12 cellular contexts compared by ENCODE assay signal in the genomic region with DNA sequence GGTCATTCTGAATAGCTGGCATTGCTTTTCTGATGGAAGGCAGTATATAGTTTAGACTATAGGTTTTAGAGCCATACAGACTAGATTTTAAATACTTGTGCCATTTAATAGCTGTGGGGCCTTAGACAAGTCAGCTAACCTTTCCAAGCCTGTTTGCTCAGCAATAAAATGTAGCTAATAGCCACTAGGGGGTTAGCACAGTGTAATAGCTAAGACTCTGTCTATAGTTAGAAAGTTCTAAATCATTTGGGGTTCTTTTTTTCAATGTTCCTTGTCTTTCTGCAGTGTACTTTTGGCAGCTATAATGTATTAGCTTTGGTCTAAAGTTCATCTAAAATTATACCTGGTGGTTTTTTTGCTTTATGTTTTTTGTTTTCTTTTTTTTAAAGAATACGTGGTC. TPM values are rescaled to one million over a fixed set of nuclear protein-coding genes. Genes with fewer than 3 reads are reported as not detected.
DNase-seq lines count a peak whose midpoint lies in the region; ATAC-seq and TF ChIP-seq lines count a peak whose summit lies in the region.
"Had no signal": no experiment of that assay in that cellular context is flagged by ENCODE, and none has a peak within 500 bp of the region (broad histone marks: within the 10 kb centered on the region; RNA-seq: fewer than 3 reads in every experiment).

No MANE protein-coding gene starts in this region.

- H3F3A ChIP-seq in OCI-LY1 (ENCODE audit: insufficient read depth, low read length): peaks cover 9% of the 10 kb centered on the region; the same call in 1 of the 2 replicates

- H3K9ac ChIP-seq in OCI-LY1 (ENCODE audit: low read length) (no peak overlapping the region), endodermal cell (ENCODE audit: extremely low read depth, low read length, poor library complexity, severe bottlenecking) (no peak overlapping the region)

- no peaks in the 10 kb centered on the region for H3K79me2 ChIP-seq in OCI-LY1 (ENCODE audit: insufficient read depth, low read length)

- TF ChIP-seq CTCF in OCI-LY1 (IDR thresholded peaks at IDR 0.05; ENCODE audit: low read length): peak; percentile 20; the same call in 1 of the 2 replicates
- peak; percentile 64 for TF ChIP-seq CTCF in endodermal cell (conservative IDR thresholded peaks at IDR 0.05)
- TF ChIP-seq CTCF in right atrium auricular region (IDR thresholded peaks at IDR 0.05): peak in 1 of 2 donors; percentile 15

- no peak overlapping the region for H3K4me2 ChIP-seq in OCI-LY1 (ENCODE audit: low read length)

- no peak overlapping the region for H3K4me3 ChIP-seq in OCI-LY1 (ENCODE audit: low read depth, low read length, poor library complexity, severe bottlenecking)
- H3K4me3 ChIP-seq in endodermal cell (ENCODE audit: low read length): no peak overlapping the region
- H3K4me3 ChIP-seq in right atrium auricular region: no peak overlapping the region
- H3K4me3 ChIP-seq: HAP-1, sigmoid colon had no signal

- H3K4me1 ChIP-seq in OCI-LY1 (ENCODE audit: insufficient read depth, low read length, severe bottlenecking) (no peaks in the 10 kb centered on the region), endodermal cell (ENCODE audit: control insufficient read depth, insufficient read depth, low read length) (peaks cover 6% of the 10 kb centered on the region), right atrium auricular region (no peaks in the 10 kb centered on the region)
- H3K4me1 ChIP-seq: HAP-1, sigmoid colon had no signal

- no peaks in the 10 kb centered on the region for H3K9me3 Mint-ChIP-seq in stimulated activated naive CD8-positive, alpha-beta T cell treated with anti-CD3 and anti-CD28 coated beads, Interleukin-15, amount 100 ng/mL, for 72 hours
- H3K9me3 Mint-ChIP-seq in endodermal cell: no peaks in the 10 kb centered on the region

- peaks cover 6% of the 10 kb centered on the region for H3K4me1 Mint-ChIP-seq in stimulated activated naive CD8-positive, alpha-beta T cell treated with anti-CD3 and anti-CD28 coated beads, Interleukin-15, amount 100 ng/mL, for 72 hours
- peaks cover 18% of the 10 kb centered on the region for H3K4me1 Mint-ChIP-seq in endodermal cell

- no peak overlapping the region for H3K27ac ChIP-seq in OCI-LY1 (ENCODE audit: low read depth, low read length, poor library complexity, severe bottlenecking)
- no peak overlapping the region for H3K27ac ChIP-seq in endodermal cell (ENCODE audit: low read depth, low read length)
- H3K27ac ChIP-seq in right atrium auricular region: no peak overlapping the region
- H3K27ac ChIP-seq: sigmoid colon had no signal

- no peaks in the 10 kb centered on the region for H3K27me3 Mint-ChIP-seq in stimulated activated naive CD8-positive, alpha-beta T cell treated with anti-CD3 and anti-CD28 coated beads, Interleukin-15, amount 100 ng/mL, for 72 hours
- no peaks in the 10 kb centered on the region for H3K27me3 Mint-ChIP-seq in endodermal cell (ENCODE audit: insufficient read depth)

- H3K36me3 ChIP-seq in OCI-LY1 (ENCODE audit: insufficient read depth, low read length) (peaks cover 94% of the 10 kb centered on the region), endodermal cell (ENCODE audit: control insufficient read depth, insufficient read depth, low read length) (peaks cover 90% of the 10 kb centered on the region), right atrium auricular region (peaks cover 73% of the 10 kb centered on the region)

- no peak overlapping the region for H3K27ac Mint-ChIP-seq in stimulated activated naive CD8-positive, alpha-beta T cell treated with anti-CD3 and anti-CD28 coated beads, Interleukin-15, amount 100 ng/mL, for 72 hours
- no peak overlapping the region for H3K27ac Mint-ChIP-seq in endodermal cell

- no peak overlapping the region for H2AFZ ChIP-seq in OCI-LY1 (ENCODE audit: low read length)

- no peaks in the 10 kb centered on the region for H3K9me2 ChIP-seq in OCI-LY1 (ENCODE audit: low read depth, low read length)

- H3K4me3 Mint-ChIP-seq in stimulated activated naive CD8-positive, alpha-beta T cell treated with anti-CD3 and anti-CD28 coated beads, Interleukin-15, amount 100 ng/mL, for 72 hours: no peak overlapping the region
- H3K4me3 Mint-ChIP-seq in endodermal cell: no peak overlapping the region

- no peaks in the 10 kb centered on the region for H4K20me1 ChIP-seq in OCI-LY1 (ENCODE audit: insufficient read depth, low read length)

- no peaks in the 10 kb centered on the region for H3K27me3 ChIP-seq in OCI-LY1 (ENCODE audit: insufficient read depth, low read length)
- no peaks in the 10 kb centered on the region for H3K27me3 ChIP-seq in endodermal cell (ENCODE audit: control insufficient read depth, insufficient read depth, low read length, poor library complexity, severe bottlenecking)
- H3K27me3 ChIP-seq in right atrium auricular region: no peaks in the 10 kb centered on the region
- H3K27me3 ChIP-seq: sigmoid colon had no signal

- H3K9me3 ChIP-seq in OCI-LY1 (ENCODE audit: low read length) (no peaks in the 10 kb centered on the region), endodermal cell (ENCODE audit: control insufficient read depth, low read length) (no peaks in the 10 kb centered on the region), right atrium auricular region (no peaks in the 10 kb centered on the region)
- H3K9me3 ChIP-seq: HAP-1, sigmoid colon had no signal

- WGBS in endodermal cell (ENCODE audit: insufficient coverage in 1 of 2, insufficient read length in 1 of 2), 2 experiments: 100% methylated on average over 1 of the region's 1 CpG; no CpG with 5 or more reads in 1 of the 2 experiments

- no peak for DNase-seq in stimulated activated naive CD8-positive, alpha-beta T cell treated with anti-CD3 and anti-CD28 coated beads, Interleukin-15, Interleukin-2, amounts not matched to agents 100 U/mL and 50 U/mL, for 24 hours
- no peak for DNase-seq in stimulated activated naive CD8-positive, alpha-beta T cell treated with anti-CD3 and anti-CD28 coated beads, Interleukin-15, amount 100 ng/mL, for 72 hours
- DNase-seq in endodermal cell: no peak
- DNase-seq in LoVo (ENCODE audit: low spot score): no peak
- no peak for DNase-seq in right atrium auricular region (ENCODE audit: low spot score)
- DNase-seq: caudate nucleus, NCI-H2107, sigmoid colon had no signal

- peaks cover 66% of the 10 kb centered on the region for H3K36me3 Mint-ChIP-seq in endodermal cell (ENCODE audit: low read depth)

- peak; percentile 37 for ATAC-seq in stimulated activated naive CD8-positive, alpha-beta T cell treated with anti-CD3 and anti-CD28 coated beads, Interleukin-15, Interleukin-2, amounts not matched to agents 100 U/mL and 50 U/mL, for 24 hours
- ATAC-seq in stimulated activated naive CD8-positive, alpha-beta T cell treated with anti-CD3 and anti-CD28 coated beads, Interleukin-15, amount 100 ng/mL, for 72 hours: no peak
- ATAC-seq in HG03045 (IDR thresholded peaks at IDR 0.05; ENCODE audit: unreplicated experiment): no peak
- no peak for ATAC-seq in HG03135 (IDR thresholded peaks at IDR 0.05; ENCODE audit: unreplicated experiment)

RNA-seq across cellular contexts. Expression of gene KIFBP, which starts 7.5 kb away (rescaled TPM):
- total RNA-seq in endodermal cell (10 to 100 TPM; 36.4 to 36.8 TPM), right atrium auricular region (10 to 100 TPM; 36.4 to 48.8 TPM)
- polyA plus RNA-seq in endodermal cell (2013, experiment 1 of 2): 31.8 TPM
- 34.2 TPM for polyA plus RNA-seq in endodermal cell (2013, experiment 2 of 2)

RNA-seq across cellular contexts. Expression of gene DDX21, which starts 25.1 kb away (rescaled TPM):
- total RNA-seq in endodermal cell: 10 to 100 TPM; 64.7 to 78.7 TPM
- polyA plus RNA-seq in endodermal cell (2013, experiment 1 of 2): 55.3 TPM
- polyA plus RNA-seq in endodermal cell (2013, experiment 2 of 2): 47.0 TPM
- total RNA-seq in right atrium auricular region: 10 to 100 TPM; 21.4 to 30.0 TPM
